ENCODE assay signal across 9 cellular contexts in genomic region chr3:12405432-12406272, GRCh38.
DNase-seq lines count a peak whose midpoint lies in the region; ATAC-seq and TF ChIP-seq lines count a peak whose summit lies in the region.
"Had no signal": no experiment of that assay in that cellular context is flagged by ENCODE, and none has a peak within 500 bp of the region (broad histone marks: within the 10 kb centered on the region; RNA-seq: fewer than 3 reads in every experiment).

No MANE protein-coding gene starts in this region.

- H3K79me1 ChIP-seq in mesendoderm (ENCODE audit: low read length): no peaks in the 10 kb centered on the region

- no peak overlapping the region for H3K4me2 ChIP-seq in mesendoderm (ENCODE audit: low read length)

- intact Hi-C loops in vagina (cut with DNase I): no loop called here

- H3K4ac ChIP-seq in mesendoderm (ENCODE audit: low read depth, low read length): no peak overlapping the region

- no peak overlapping the region for H3K9ac ChIP-seq in mesendoderm (ENCODE audit: low read length)

- H3K79me2 ChIP-seq in mesendoderm (ENCODE audit: control insufficient read depth, insufficient read depth, low read length): no peaks in the 10 kb centered on the region

- H2BK120ac ChIP-seq in mesendoderm (ENCODE audit: low read depth, low read length): no peak overlapping the region

- H3K23ac ChIP-seq in mesendoderm (ENCODE audit: low read length): no peak overlapping the region

- no peak overlapping the region for H2BK5ac ChIP-seq in mesendoderm (ENCODE audit: low read length)

- no peak overlapping the region for H2AK5ac ChIP-seq in mesendoderm (ENCODE audit: low read length)

- ATAC-seq in HG02610 (IDR thresholded peaks at IDR 0.05; ENCODE audit: unreplicated experiment) (no peak), HG03342 (IDR thresholded peaks at IDR 0.05; ENCODE audit: unreplicated experiment) (no peak)

- H3K27ac ChIP-seq in mesendoderm (ENCODE audit: low read depth, low read length) (no peak overlapping the region), vagina (peak overlapping the region; percentile 49)
- H3K27ac ChIP-seq: 22Rv1 had no signal

- H4K5ac ChIP-seq in mesendoderm (ENCODE audit: low read length): no peak overlapping the region

- H3K56ac ChIP-seq in mesendoderm (ENCODE audit: low read length): no peak overlapping the region

- no CpG with 5 or more reads among the region's 20 CpGs for WGBS in mesendoderm (ENCODE audit: extremely low coverage, insufficient coverage, low lambda C conversion rate)

- DNase-seq in DMS53 (lab: John Stamatoyannopoulos, UW) (peak; percentile 4), DMS53 treated with DMSO at 0.1 percent for 48 hours (lab: John Stamatoyannopoulos, UW; ENCODE audit: unreplicated experiment) (no peak), dermis blood vessel endothelial cell (peak; percentile 98), mesendoderm (peak; percentile 37), vagina (ENCODE audit: extremely low spot score in 2 of 2) (peak in 1 of 2 donors; percentile 93), NCI-H510A (lab: John Stamatoyannopoulos, UW) (no peak)

- TF ChIP-seq CTCF in vagina (IDR thresholded peaks at IDR 0.05): no peak

- H3K18ac ChIP-seq in mesendoderm (ENCODE audit: low read length): no peak overlapping the region

- H4K8ac ChIP-seq in mesendoderm (ENCODE audit: low read depth, low read length): no peak overlapping the region

- TF ChIP-seq POLR2A in vagina (IDR thresholded peaks at IDR 0.05): no peak

- H3K9me3 ChIP-seq in vagina: no peaks in the 10 kb centered on the region

- no peak overlapping the region for H3K4me3 ChIP-seq in mesendoderm (ENCODE audit: low read length)
- H3K4me3 ChIP-seq in vagina: no peak overlapping the region

- no peak overlapping the region for H2BK15ac ChIP-seq in mesendoderm (replicated peaks; ENCODE audit: low read depth)

- no peaks in the 10 kb centered on the region for H3K27me3 ChIP-seq in mesendoderm (ENCODE audit: insufficient read depth, low read length, poor library complexity)
- H3K27me3 ChIP-seq in vagina: no peaks in the 10 kb centered on the region

- H3K36me3 ChIP-seq in mesendoderm (ENCODE audit: control insufficient read depth, insufficient read depth, low read length) (no peaks in the 10 kb centered on the region), vagina (no peaks in the 10 kb centered on the region)

- H3K4me1 ChIP-seq in mesendoderm (ENCODE audit: control insufficient read depth, low read depth, low read length) (no peaks in the 10 kb centered on the region), vagina (no peaks in the 10 kb centered on the region)

Comparison
In these comparisons a context has a peak if more than half of its experiments do, and no peak if none do; other contexts are left out.
1. DNase-seq: peak in DMS53 (single experiment), dermis blood vessel endothelial cell (single experiment) and mesendoderm (single experiment); none in DMS53 treated with DMSO at 0.1 percent for 48 hours (single experiment) and NCI-H510A (single experiment).